Comparison of ENCODE assay signal across 8 cellular contexts in the genomic region with DNA sequence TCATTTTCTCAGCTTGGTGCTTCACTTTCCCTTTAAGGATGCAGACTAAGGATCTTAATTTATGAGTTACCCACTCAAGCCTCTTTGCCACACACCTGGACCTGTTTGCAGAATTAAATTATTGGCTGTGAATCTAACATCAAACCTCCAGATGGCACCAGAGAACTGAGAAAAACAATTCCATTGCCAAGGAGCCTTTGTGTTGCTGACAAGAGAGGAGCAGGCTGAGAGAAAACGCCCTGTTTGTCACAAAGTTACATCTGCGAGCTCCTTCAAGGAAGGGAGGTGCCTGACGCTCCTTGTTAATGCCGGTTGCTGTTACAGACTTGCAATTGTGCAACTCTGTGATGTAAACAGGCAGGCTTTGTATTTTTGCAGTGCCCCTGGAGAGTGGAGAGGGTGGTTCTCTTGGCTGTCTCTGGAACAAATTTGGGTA. TPM values are rescaled to one million over a fixed set of nuclear protein-coding genes. Genes with fewer than 3 reads are reported as not detected.
A peak's percentile ranks its signal among the peaks of the same experiment; 100 is the strongest.
DNase-seq lines count a peak whose midpoint lies in the region; ATAC-seq, FAIRE-seq and TF ChIP-seq lines count a peak whose summit lies in the region.

No MANE protein-coding gene starts in this region.

- H3K9ac ChIP-seq in HepG2 (ENCODE audit: insufficient read depth, low read depth, low read length): no peak overlapping the region

- TF ChIP-seq EP300 in HepG2 (IDR thresholded peaks at IDR 0.05; ENCODE audit: low read depth in 2 of 2, low read length in 2 of 2): no peak
- TF ChIP-seq EP300 in HepG2 (CRISPR knock-in tag; IDR thresholded peaks at IDR 0.05; ENCODE audit: borderline replicate concordance): no peak
- TF ChIP-seq EP300 in upper lobe of left lung (IDR thresholded peaks at IDR 0.05): no peak

- peak; percentile 49; the same call in 1 of the 3 replicates for ATAC-seq in HepG2
- ATAC-seq in upper lobe of left lung (ENCODE audit: low FRiP score in 2 of 2): peak; percentile 55 to 95

- no peaks in the 10 kb centered on the region for H3K79me2 ChIP-seq in HepG2 (ENCODE audit: insufficient read depth, low read length)

- peak; percentile 39 for TF ChIP-seq CTCF in HepG2 (CRISPR knock-in tag; IDR thresholded peaks at IDR 0.05)
- TF ChIP-seq CTCF in upper lobe of left lung (IDR thresholded peaks at IDR 0.05): peak in 5 of 6 experiments; percentile 13 to 64 (median 46)

- H3K27me3 ChIP-seq in MG63: no peaks in the 10 kb centered on the region
- H3K27me3 ChIP-seq in HepG2 (ENCODE audit: control insufficient read depth in 1 of 2, insufficient read depth in 2 of 2, low read length in 2 of 2): 0 out of 5 replicates have a peak, but pooled peaks cover 0 to 3% of the 10 kb centered on the region in 2 experiments
- no peaks in the 10 kb centered on the region for H3K27me3 ChIP-seq in upper lobe of left lung

- H3K4me3 Mint-ChIP-seq in activated naive CD4-positive, alpha-beta T cell treated with anti-CD3 and anti-CD28 coated beads, Interleukin-2, amount 10 ng/mL, durations not matched to agents 7 days and 5 days: no peak overlapping the region

- no peaks in the 10 kb centered on the region for H3K9me3 Mint-ChIP-seq in activated naive CD4-positive, alpha-beta T cell treated with anti-CD3 and anti-CD28 coated beads, Interleukin-2, amount 10 ng/mL, durations not matched to agents 7 days and 5 days

- peaks cover 12% of the 10 kb centered on the region for H3K4me1 Mint-ChIP-seq in activated naive CD4-positive, alpha-beta T cell treated with anti-CD3 and anti-CD28 coated beads, Interleukin-2, amount 10 ng/mL, durations not matched to agents 7 days and 5 days

- H3K9me3 ChIP-seq in MG63: peaks cover 2% of the 10 kb centered on the region; the same call in 1 of the 2 replicates
- no peaks in the 10 kb centered on the region for H3K9me3 ChIP-seq in HepG2 (ENCODE audit: low read length)
- H3K9me3 ChIP-seq in upper lobe of left lung: no peaks in the 10 kb centered on the region

- DNase-seq in activated naive CD4-positive, alpha-beta T cell treated with anti-CD3 and anti-CD28 coated beads, Interleukin-2, amount 10 ng/mL, durations not matched to agents 7 days and 5 days: peak; percentile 45
- no peak for DNase-seq in activated naive CD4-positive, alpha-beta T cell treated with Interleukin-2 at 50 U/mL for 16 hours
- DNase-seq in MG63 (peak; percentile 38), RPMI7951 (ENCODE audit: low read depth) (peak; percentile 66), dermis microvascular lymphatic vessel endothelial cell (ENCODE audit: low read depth in 2 of 2) (peak; percentile 47 to 71), HepG2 (ENCODE audit: low spot score) (peak; percentile 20), upper lobe of left lung (peak in 1 of 2 donors; percentile 21), 8988T (no peak)

- in situ Hi-C loops in HepG2 (cut with HindIII; ENCODE audit: extremely low pct_ligation_motif_present, low pct_unique_long_range_greater_than_20kb): no loop called here

- intact Hi-C loops in HepG2 (cut with micrococcal nuclease; ENCODE audit: unreplicated experiment): loop anchor here (10.0 kb wide), 1 partner anchor 784 kb away; no protein-coding TSS in a partner anchor

- H3K27me3 Mint-ChIP-seq in activated naive CD4-positive, alpha-beta T cell treated with anti-CD3 and anti-CD28 coated beads, Interleukin-2, amount 10 ng/mL, durations not matched to agents 7 days and 5 days: peaks cover 29% of the 10 kb centered on the region

- POLR2A ChIA-PET in HepG2 (lab: Yijun Ruan, JAX): no interaction called here

- no peaks in the 10 kb centered on the region for H3K36me3 Mint-ChIP-seq in activated naive CD4-positive, alpha-beta T cell treated with anti-CD3 and anti-CD28 coated beads, Interleukin-2, amount 10 ng/mL, durations not matched to agents 7 days and 5 days

- H3K4me1 ChIP-seq in HepG2 (ENCODE audit: insufficient read depth, low read length) (no peaks in the 10 kb centered on the region), upper lobe of left lung (peaks cover 0 to 6% (median 2%) of the 10 kb centered on the region in 4 donors)

- H3K27ac Mint-ChIP-seq in activated naive CD4-positive, alpha-beta T cell treated with anti-CD3 and anti-CD28 coated beads, Interleukin-2, amount 10 ng/mL, durations not matched to agents 7 days and 5 days: no peak overlapping the region

- H2AFZ ChIP-seq in HepG2 (ENCODE audit: low read length): no peak overlapping the region

- no peaks in the 10 kb centered on the region for H4K20me1 ChIP-seq in HepG2 (ENCODE audit: insufficient read depth, low read length)

- no TSS peak for BruUV-seq in HepG2 (replicated peaks; lab: Mats Ljungman, UMichigan)

- TF ChIP-seq RAD21 in HepG2 (CRISPR knock-in tag; IDR thresholded peaks at IDR 0.05): 0 out of 2 replicates have a peak, but pooled peaks have one; percentile 16

- H3K4me2 ChIP-seq in HepG2 (ENCODE audit: low read depth, low read length): no peak overlapping the region

- WGBS in HepG2 (ENCODE audit: low lambda C conversion rate): 16% methylated on average over 3 of the region's 4 CpGs
- 0% methylated on average over 4 of the region's 4 CpGs for WGBS in upper lobe of left lung, 2 donors

- TF ChIP-seq POLR2A in HepG2 (IDR thresholded peaks at IDR 0.05; ENCODE audit: insufficient read depth in 1 of 2, low read depth in 2 of 2, low read length in 2 of 2) (no peak), upper lobe of left lung (IDR thresholded peaks at IDR 0.05) (no peak)

- H3K36me3 ChIP-seq in MG63: no peaks in the 10 kb centered on the region
- no peaks in the 10 kb centered on the region for H3K36me3 ChIP-seq in HepG2 (replicated peaks in 1 of 2; ENCODE audit: control insufficient read depth in 1 of 2, insufficient read depth in 2 of 2, low read length in 2 of 2)
- no peaks in the 10 kb centered on the region for H3K36me3 ChIP-seq in upper lobe of left lung

- H3K27ac ChIP-seq in HepG2 (ENCODE audit: extremely low read length, insufficient read depth, low read length): no peak overlapping the region
- H3K27ac ChIP-seq in upper lobe of left lung: no peak overlapping the region

- H3K4me3 ChIP-seq in MG63: no peak overlapping the region
- no peak overlapping the region for H3K4me3 ChIP-seq in HepG2 (replicated peaks in 1 of 3; ENCODE audit: insufficient read depth in 1 of 3, low read depth in 2 of 3, low read length in 3 of 3)
- no peak overlapping the region for H3K4me3 ChIP-seq in upper lobe of left lung

- CTCF ChIA-PET in activated naive CD4-positive, alpha-beta T cell treated with anti-CD3 and anti-CD28 coated beads, Interleukin-2, amount 10 ng/mL, durations not matched to agents 7 days and 5 days (lab: Charles Lee): interaction anchor here (0.7 to 2.3 kb wide), 9 partner anchors 9 to 531 kb away, joined by 3 to 10 read pairs (median 5); no protein-coding TSS in a partner anchor
- CTCF ChIA-PET in HepG2 (lab: Yijun Ruan, JAX; ENCODE audit: low intra/inter-chr PET ratio, low total read pairs): interaction anchor here (1.8 kb wide), 1 partner anchor 529 kb away, joined by 6 read pairs; no protein-coding TSS in a partner anchor

- FAIRE-seq in HepG2 (lab: Jason Lieb, UNC): no peak

TF ChIP-seq in HepG2, 621 proteins besides CTCF, POLR2A, EP300 and RAD21 (continues in another document):
- no peak for TF ChIP-seq ZNF772 (CRISPR knock-in tag; IDR thresholded peaks at IDR 0.05)
- peak; percentile 18; the same call in 1 of the 2 replicates for TF ChIP-seq SMC3 (IDR thresholded peaks at IDR 0.05; ENCODE audit: low read length)
- no peak for TF ChIP-seq ATF1 (CRISPR knock-in tag; IDR thresholded peaks at IDR 0.05)
- TF ChIP-seq SMAD1 (CRISPR knock-in tag; IDR thresholded peaks at IDR 0.05; ENCODE audit: borderline replicate concordance, low read depth): no peak
- no peak for TF ChIP-seq CENPX (CRISPR knock-in tag; IDR thresholded peaks at IDR 0.05)
- TF ChIP-seq STAG1 (CRISPR knock-in tag; IDR thresholded peaks at IDR 0.05): peak; percentile 61

RNA-seq across cellular contexts. Expression of gene TMC3, which starts 36.3 kb away (rescaled TPM):
- not detected in 2 replicates for total RNA-seq in MG63 (2014; rRNA removed; shearing (Covaris generic); ENCODE audit: low replicate concordance)
- not detected in 2 replicates for total RNA-seq in RPMI7951 (2014; rRNA removed; shearing (Covaris generic))
- total RNA-seq in dermis microvascular lymphatic vessel endothelial cell (not detected in 2 replicates), HepG2 (2016; rRNA removed; fragmentation: Illumina TruSeq; extraction: Trizol) (not detected in 2 replicates), upper lobe of left lung (not detected)
- not detected in 2 replicates for total RNA-seq in HepG2 (2016; cell fraction: cytosol; rRNA removed; fragmentation: Illumina TruSeq; extraction: Trizol; ENCODE audit: low read depth)
- total RNA-seq in HepG2 (2016; cell fraction: insoluble cytoplasmic fraction; rRNA removed; fragmentation: Illumina TruSeq; extraction: Trizol): not detected in 2 replicates
- not detected in 2 replicates for total RNA-seq in HepG2 (2016; cell fraction: membrane; rRNA removed; fragmentation: Illumina TruSeq; extraction: Trizol)
- total RNA-seq in HepG2 (2016; cell fraction: nucleus; rRNA removed; fragmentation: Illumina TruSeq; extraction: Trizol): not detected in 2 replicates
- polyA plus RNA-seq in HepG2 (2011; rRNA removed): not detected in 2 replicates
- polyA plus RNA-seq in HepG2 (2011; cell fraction: cytosol; rRNA removed): not detected in 2 replicates
- polyA plus RNA-seq in HepG2 (2011; cell fraction: nucleus; rRNA removed): not detected in 2 replicates
- polyA plus RNA-seq in HepG2 (2012): not detected in 2 replicates
- polyA plus RNA-seq in HepG2 (2016; cell fraction: cytosol; fragmentation: Illumina TruSeq; extraction: Trizol; ENCODE audit: low read depth): not detected in 2 replicates
- polyA plus RNA-seq in HepG2 (2016; cell fraction: insoluble cytoplasmic fraction; fragmentation: Illumina TruSeq; extraction: Trizol; ENCODE audit: low read depth): not detected in 2 replicates
- polyA plus RNA-seq in HepG2 (2016; cell fraction: membrane; fragmentation: Illumina TruSeq; extraction: Trizol; ENCODE audit: low read depth): not detected in 2 replicates
- not detected in 2 replicates for polyA plus RNA-seq in HepG2 (2016; cell fraction: nucleus; fragmentation: Illumina TruSeq; extraction: Trizol; ENCODE audit: insufficient read depth, low read depth)
- polyA minus RNA-seq in HepG2 (2011; rRNA and poly(A)+ RNA removed; ENCODE audit: low replicate concordance): not detected in 2 replicates
- polyA minus RNA-seq in HepG2 (2011; cell fraction: cytosol; rRNA and poly(A)+ RNA removed): not detected in 2 replicates
- not detected in 2 replicates for polyA minus RNA-seq in HepG2 (2011; cell fraction: nucleus; rRNA and poly(A)+ RNA removed)

Comparison
In these comparisons a context has a peak if more than half of its experiments do, and no peak if none do; other contexts are left out.
1. DNase-seq: peak in activated naive CD4-positive, alpha-beta T cell treated with anti-CD3 and anti-CD28 coated beads, Interleukin-2, amount 10 ng/mL, durations not matched to agents 7 days and 5 days (single experiment), MG63 (single experiment), RPMI7951 (single experiment), dermis microvascular lymphatic vessel endothelial cell (2 of 2) and HepG2 (single experiment); none in activated naive CD4-positive, alpha-beta T cell treated with Interleukin-2 at 50 U/mL for 16 hours (single experiment) and 8988T (single experiment).